Comparison of ENCODE assay signal across 26 cellular contexts in the genomic region with DNA sequence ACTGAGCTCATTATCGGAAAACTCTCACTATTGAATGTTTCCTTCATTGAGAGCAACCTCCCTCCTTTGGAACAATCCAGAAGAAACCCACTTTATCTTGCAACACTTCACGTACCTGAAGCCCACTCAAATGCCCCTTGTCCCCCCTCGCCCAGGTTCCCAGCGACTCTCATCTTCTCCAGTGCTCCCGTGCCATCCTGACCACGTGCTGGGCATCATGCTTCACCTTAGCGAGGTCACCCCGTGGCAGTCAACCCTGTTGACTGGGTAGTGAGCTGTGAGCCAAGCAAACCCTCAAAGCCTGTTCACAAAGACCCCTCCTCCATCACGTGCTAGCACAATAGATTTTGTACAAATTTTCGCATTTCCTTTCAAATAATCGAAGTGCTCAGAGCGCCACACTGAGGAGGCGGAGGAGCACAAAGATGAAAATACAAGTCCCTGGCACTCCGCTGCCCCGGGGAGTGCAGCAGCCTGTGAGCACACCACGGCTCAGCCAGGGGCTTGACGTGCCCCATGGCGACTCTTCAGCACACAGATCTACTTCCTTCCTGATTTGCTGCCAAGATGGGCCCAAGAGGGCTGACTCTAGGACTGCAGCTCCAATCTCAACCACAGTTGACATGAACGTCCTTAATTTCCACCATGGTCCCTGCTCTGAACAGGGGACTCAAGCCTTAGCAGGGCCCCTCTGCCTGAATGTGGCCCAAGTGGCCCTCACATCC. TPM values are rescaled to one million over a fixed set of nuclear protein-coding genes. Genes with fewer than 3 reads are reported as not detected.
DNase-seq lines count a peak whose midpoint lies in the region; TF ChIP-seq lines count a peak whose summit lies in the region.
"Had no signal": no experiment of that assay in that cellular context is flagged by ENCODE, and none has a peak within 500 bp of the region (broad histone marks: within the 10 kb centered on the region; RNA-seq: fewer than 3 reads in every experiment).

No MANE protein-coding gene starts in this region.

- H3K27me3 Mint-ChIP-seq in brain (no peaks in the 10 kb centered on the region), neural progenitor cell (ENCODE audit: insufficient read depth, low read depth) (peaks cover 6% of the 10 kb centered on the region), Caco-2 (ENCODE audit: insufficient read depth, unreplicated experiment) (no peaks in the 10 kb centered on the region)
- H3K27me3 Mint-ChIP-seq: activated T-helper 17 cell treated with anti-CD3 and anti-CD28 coated beads, Interleukin-2, amount 50 U/mL, for 72 hours had no signal

- intact Hi-C loops in Caco-2 (cut with micrococcal nuclease; ENCODE audit: unreplicated experiment) = loop anchor here (10.0 kb wide), 1 partner anchor 70 kb away; a partner anchor contains a TSS

- CTCF ChIA-PET in Caco-2 (lab: Charles Lee) = no interaction called here

- H3K4me1 ChIP-seq in neural progenitor cell (peaks cover 16% of the 10 kb centered on the region), Caco-2 (no peaks in the 10 kb centered on the region)
- H3K4me1 ChIP-seq: prostate gland, upper lobe of right lung had no signal

- no peak overlapping the region for H3K4me3 Mint-ChIP-seq in brain
- peak overlapping the region; percentile 58 for H3K4me3 Mint-ChIP-seq in neural progenitor cell
- H3K4me3 Mint-ChIP-seq in Caco-2 (ENCODE audit: unreplicated experiment) = no peak overlapping the region
- H3K4me3 Mint-ChIP-seq: activated CD4-positive, alpha-beta memory T cell treated with anti-CD3 and anti-CD28 coated beads, Interleukin-2, amount 10 ng/mL, durations not matched to agents 7 days and 5 days; activated T-helper 17 cell treated with anti-CD3 and anti-CD28 coated beads, Interleukin-2, amount 50 U/mL, for 72 hours; CD4-positive, CD25-positive, alpha-beta regulatory T cell; stimulated activated naive B cell treated with anti-CD40 and anti-IgM and Interleukin-4, amounts not matched to agents 10 μg/mL and 1 μg/mL and 100 μg/mL, for 72 hours; T-helper 1 cell treated with Interleukin-12 subunit alpha and Interleukin-12 subunit beta and Interleukin-4 antibody, amounts not matched to agents 30 μg/mL and 1 μg/mL, for 36 hours had no signal

- H3K36me3 Mint-ChIP-seq in brain (peaks cover 4% of the 10 kb centered on the region), neural progenitor cell (peaks cover 7% of the 10 kb centered on the region), Caco-2 (ENCODE audit: insufficient read depth, unreplicated experiment) (no peaks in the 10 kb centered on the region)
- H3K36me3 Mint-ChIP-seq: activated naive CD4-positive, alpha-beta T cell treated with anti-CD3 and anti-CD28 coated beads, Interleukin-2, amount 50 U/mL, for 72 hours; CD4-positive, CD25-positive, alpha-beta regulatory T cell; stimulated activated naive B cell treated with anti-CD40 and anti-IgM and Interleukin-4, amounts not matched to agents 10 μg/mL and 1 μg/mL and 100 μg/mL, for 72 hours had no signal

- no peak overlapping the region for H3K27ac ChIP-seq in neural progenitor cell
- H3K27ac ChIP-seq: coronary artery, esophagus muscularis mucosa, prostate gland, sigmoid colon, upper lobe of right lung had no signal

- H3K27me3 ChIP-seq in neural progenitor cell = no peaks in the 10 kb centered on the region
- H3K27me3 ChIP-seq in Caco-2 (replicated peaks; ENCODE audit: control insufficient read depth, insufficient read depth, low read length) = no peaks in the 10 kb centered on the region
- H3K27me3 ChIP-seq: esophagus muscularis mucosa, sigmoid colon, upper lobe of right lung had no signal

- no peak overlapping the region for H2AFZ ChIP-seq in neural progenitor cell (replicated peaks)

- no peak overlapping the region for H3K4me2 ChIP-seq in neural progenitor cell

- no peaks in the 10 kb centered on the region for H3K79me2 ChIP-seq in neural progenitor cell (ENCODE audit: low read depth)

- DNase-seq in GDM1 (lab: John Stamatoyannopoulos, UW) (peak; percentile 18), MV-4-11 (lab: John Stamatoyannopoulos, UW) (peak; percentile 22), neural progenitor cell (ENCODE audit: low spot score) (no peak), SHP77 (lab: John Stamatoyannopoulos, UW) (no peak), DMS114 treated with DMSO at 0.1 percent for 48 hours (lab: John Stamatoyannopoulos, UW; ENCODE audit: unreplicated experiment) (no peak), Caco-2 (no peak)
- DNase-seq: activated CD4-positive, alpha-beta memory T cell treated with anti-CD3 and anti-CD28 coated beads, Interleukin-2, amount 10 ng/mL, durations not matched to agents 7 days and 5 days; activated CD4-positive, CD25-positive, alpha-beta regulatory T cell; CD4-positive, CD25-positive, alpha-beta regulatory T cell; DMS153; foreskin melanocyte; hippocampal formation; left colon; NCI-H1417 treated with DMSO at 0.1 percent for 48 hours; sigmoid colon; stimulated activated CD4-positive, alpha-beta T cell treated with anti-CD3 and anti-CD28 coated beads, Interleukin-4, amount 100 ng/mL, for 4 hours; stimulated activated naive B cell treated with anti-CD40 and anti-IgM and Interleukin-4, amounts not matched to agents 10 μg/mL and 1 μg/mL and 100 μg/mL, for 72 hours; upper lobe of right lung had no signal

- H3K4me1 Mint-ChIP-seq in brain (peaks cover 52% of the 10 kb centered on the region), neural progenitor cell (peaks cover 42% of the 10 kb centered on the region), Caco-2 (ENCODE audit: low read depth, unreplicated experiment) (no peaks in the 10 kb centered on the region)

- H3K36me3 ChIP-seq in neural progenitor cell (no peaks in the 10 kb centered on the region), Caco-2 (ENCODE audit: control insufficient read depth, insufficient read depth, low read length) (no peaks in the 10 kb centered on the region)
- H3K36me3 ChIP-seq: esophagus muscularis mucosa, prostate gland, sigmoid colon, upper lobe of right lung had no signal

- TF ChIP-seq CTCF in brain (conservative IDR thresholded peaks at IDR 0.05) = no peak
- TF ChIP-seq CTCF in neural progenitor cell (IDR thresholded peaks at IDR 0.05) = no peak
- no peak for TF ChIP-seq CTCF in Caco-2 (IDR thresholded peaks at IDR 0.05; ENCODE audit: insufficient read depth in 1 of 2, low read depth in 1 of 2, low read length in 1 of 2, severe bottlenecking in 1 of 2, unreplicated experiment in 1 of 2)

- no peak overlapping the region for H3K4me3 ChIP-seq in neural progenitor cell
- no peak overlapping the region for H3K4me3 ChIP-seq in Caco-2 (ENCODE audit: low read depth, low read length)
- H3K4me3 ChIP-seq: coronary artery, esophagus muscularis mucosa, prostate gland, sigmoid colon, upper lobe of right lung had no signal

- H3K9me3 ChIP-seq in neural progenitor cell (ENCODE audit: low read depth) (no peaks in the 10 kb centered on the region), Caco-2 (no peaks in the 10 kb centered on the region)
- H3K9me3 ChIP-seq: prostate gland, sigmoid colon, upper lobe of right lung had no signal

- no peaks in the 10 kb centered on the region for H4K20me1 ChIP-seq in neural progenitor cell (ENCODE audit: low read depth)

- H3F3A ChIP-seq in neural progenitor cell (ENCODE audit: low read depth) = peaks cover 8% of the 10 kb centered on the region

- H3K27ac Mint-ChIP-seq in brain (peak overlapping the region in 3 of 5 experiments; percentile 5 to 35 (median 11)), neural progenitor cell (no peak overlapping the region), Caco-2 (ENCODE audit: unreplicated experiment) (no peak overlapping the region)
- H3K27ac Mint-ChIP-seq: activated CD4-positive, alpha-beta memory T cell treated with anti-CD3 and anti-CD28 coated beads, Interleukin-2, amount 10 ng/mL, durations not matched to agents 7 days and 5 days; activated naive CD4-positive, alpha-beta T cell treated with anti-CD3 and anti-CD28 coated beads, Interleukin-2, amount 50 U/mL, for 72 hours; activated T-helper 17 cell treated with anti-CD3 and anti-CD28 coated beads, Interleukin-2, amount 50 U/mL, for 72 hours; CD4-positive, CD25-positive, alpha-beta regulatory T cell; stimulated activated naive B cell treated with anti-CD40 and anti-IgM and Interleukin-4, amounts not matched to agents 10 μg/mL and 1 μg/mL and 100 μg/mL, for 72 hours; T-helper 1 cell treated with Interleukin-12 subunit alpha and Interleukin-12 subunit beta and Interleukin-4 antibody, amounts not matched to agents 30 μg/mL and 1 μg/mL, for 36 hours had no signal

- H3K9me3 Mint-ChIP-seq in brain = peaks cover 0 to 40% (median 0%) of the 10 kb centered on the region in 5 experiments
- peaks cover 39% of the 10 kb centered on the region for H3K9me3 Mint-ChIP-seq in neural progenitor cell
- H3K9me3 Mint-ChIP-seq in Caco-2 (ENCODE audit: unreplicated experiment) = no peaks in the 10 kb centered on the region
- H3K9me3 Mint-ChIP-seq: activated CD4-positive, alpha-beta memory T cell treated with anti-CD3 and anti-CD28 coated beads, Interleukin-2, amount 10 ng/mL, durations not matched to agents 7 days and 5 days; activated naive CD4-positive, alpha-beta T cell treated with anti-CD3 and anti-CD28 coated beads, Interleukin-2, amount 50 U/mL, for 72 hours; activated T-helper 17 cell treated with anti-CD3 and anti-CD28 coated beads, Interleukin-2, amount 50 U/mL, for 72 hours; stimulated activated naive B cell treated with anti-CD40 and anti-IgM and Interleukin-4, amounts not matched to agents 10 μg/mL and 1 μg/mL and 100 μg/mL, for 72 hours; T-helper 1 cell treated with Interleukin-12 subunit alpha and Interleukin-12 subunit beta and Interleukin-4 antibody, amounts not matched to agents 30 μg/mL and 1 μg/mL, for 36 hours had no signal

- BruUV-seq in Caco-2 (replicated peaks; lab: Mats Ljungman, UMichigan) = no TSS peak

- POLR2A ChIA-PET in Caco-2 (lab: Charles Lee) = no interaction called here

- no peak overlapping the region for H3K9ac ChIP-seq in neural progenitor cell

RNA-seq across cellular contexts. Expression of a gene that starts 15.6 kb away (rescaled TPM):
- 128 TPM for polyA plus RNA-seq in brain (ENCODE audit: insufficient read depth, low read depth, low replicate concordance)
- total RNA-seq in neural progenitor cell (ENCODE audit: low replicate concordance) (1.9 and 5.2 TPM in 2 replicates), Caco-2 (2022) (1.3 and 1.8 TPM in 2 replicates)
- total RNA-seq: MCF 10A had no signal
- polyA plus RNA-seq: CD4-positive, CD25-positive, alpha-beta regulatory T cell had no signal

RNA-seq across cellular contexts. Expression of a gene that starts 20.3 kb away (rescaled TPM):
- polyA plus RNA-seq in brain (ENCODE audit: insufficient read depth, low read depth, low replicate concordance) = 365 TPM
- 58.4 and 112 TPM in 2 replicates for total RNA-seq in neural progenitor cell (ENCODE audit: low replicate concordance)
- total RNA-seq in Caco-2 (2022) = 353 and 373 TPM in 2 replicates

RNA-seq across cellular contexts. Expression of a gene that starts 20.6 kb away (rescaled TPM):
- 102 TPM for polyA plus RNA-seq in brain (ENCODE audit: insufficient read depth, low read depth, low replicate concordance)
- total RNA-seq in neural progenitor cell (ENCODE audit: low replicate concordance) = 40.3 and 50.6 TPM in 2 replicates
- 53.3 and 54.0 TPM in 2 replicates for total RNA-seq in Caco-2 (2022)

RNA-seq across cellular contexts. Expression of a gene that starts 33.9 kb away (rescaled TPM):
- polyA plus RNA-seq in brain (ENCODE audit: insufficient read depth, low read depth, low replicate concordance) = 15.6 TPM
- total RNA-seq in neural progenitor cell (ENCODE audit: low replicate concordance) (not detected in 2 replicates), Caco-2 (2022) (not detected in 2 replicates)
- total RNA-seq: activated CD4-positive, alpha-beta memory T cell treated with anti-CD3 and anti-CD28 coated beads, Interleukin-2, amount 10 ng/mL, durations not matched to agents 7 days and 5 days; activated naive CD4-positive, alpha-beta T cell treated with anti-CD3 and anti-CD28 coated beads, Interleukin-2, amount 50 U/mL, for 72 hours; activated T-helper 17 cell treated with anti-CD3 and anti-CD28 coated beads, Interleukin-2, amount 50 U/mL, for 72 hours; CD4-positive, CD25-positive, alpha-beta regulatory T cell; MCF 10A; upper lobe of right lung had no signal
- polyA plus RNA-seq: CD4-positive, CD25-positive, alpha-beta regulatory T cell had no signal

RNA-seq across cellular contexts. Expression of a gene that starts 50.7 kb away (rescaled TPM):
- polyA plus RNA-seq in brain (ENCODE audit: insufficient read depth, low read depth, low replicate concordance) = 38.0 TPM
- total RNA-seq in neural progenitor cell (ENCODE audit: low replicate concordance) (0.25 and 0.71 TPM in 2 replicates), Caco-2 (2022) (0.16 TPM in 1 of 2 replicates, not detected in the other)
- polyA plus RNA-seq: CD4-positive, CD25-positive, alpha-beta regulatory T cell had no signal

Comparison
In these comparisons a context has a peak if more than half of its experiments do, and no peak if none do; other contexts are left out.
1. DNase-seq: peak in GDM1 (single experiment) and MV-4-11 (single experiment); none in neural progenitor cell (single experiment), SHP77 (0 of 2), DMS114 treated with DMSO at 0.1 percent for 48 hours (single experiment) and Caco-2 (0 of 2).
2. H3K27ac Mint-ChIP-seq: peak in brain (3 of 5); none in neural progenitor cell (single experiment) and Caco-2 (single experiment).